ENCODE assay signal across 9 cellular contexts in the genomic region with DNA sequence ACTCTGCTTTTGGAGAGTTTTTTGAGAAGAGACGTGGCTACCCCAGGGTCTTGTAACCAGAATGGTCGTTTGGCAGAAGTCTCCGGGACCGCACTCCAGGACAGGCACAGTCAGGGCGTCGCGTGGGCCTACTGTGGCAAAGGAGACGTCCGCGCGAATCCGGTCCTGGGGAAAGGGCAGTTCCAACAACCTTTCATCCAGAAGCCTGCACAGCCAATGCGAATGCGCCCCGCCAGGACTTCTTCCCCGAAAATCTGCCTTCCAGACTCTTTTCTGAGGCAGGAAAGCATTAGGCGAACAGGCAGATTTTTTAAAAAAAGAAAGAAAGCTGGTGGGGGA. TPM values are rescaled to one million over a fixed set of nuclear protein-coding genes. Genes with fewer than 3 reads are reported as not detected.
DNase-seq lines count a peak whose midpoint lies in the region; ATAC-seq, FAIRE-seq and TF ChIP-seq lines count a peak whose summit lies in the region.
"Had no signal": no experiment of that assay in that cellular context is flagged by ENCODE, and none has a peak within 500 bp of the region (broad histone marks: within the 10 kb centered on the region; RNA-seq: fewer than 3 reads in every experiment).

No MANE protein-coding gene starts in this region.

- WGBS in A549 (ENCODE audit: missing lambda C conversion rate): 85% methylated on average over 17 of the region's 17 CpGs

- H3K27ac Mint-ChIP-seq in central memory CD8-positive, alpha-beta T cell (ENCODE audit: low read depth): no peak overlapping the region

- no peak for TF ChIP-seq RAD21 in A549 (conservative IDR thresholded peaks at IDR 0.05 in 1 of 2, IDR thresholded peaks at IDR 0.05 in 1 of 2)

- POLR2A ChIA-PET in A549 (lab: Yijun Ruan, JAX) (no interaction called here), PC-9 (lab: Charles Lee; ENCODE audit: unreplicated experiment) (no interaction called here)

- no peaks in the 10 kb centered on the region for H3K4me1 Mint-ChIP-seq in central memory CD8-positive, alpha-beta T cell

- H3K27me3 Mint-ChIP-seq in central memory CD8-positive, alpha-beta T cell: peaks cover 90% of the 10 kb centered on the region

- H3K4me2 ChIP-seq in A549: peak overlapping the region; percentile 92
- H3K4me2 ChIP-seq in PC-9: no peak overlapping the region

- DNase-seq in A549 (ENCODE audit: low read depth in 1 of 2, low spot score in 1 of 2) (no peak), PC-9 (no peak), GDM1 (lab: John Stamatoyannopoulos, UW) (no peak), NOMO-1 (lab: John Stamatoyannopoulos, UW; ENCODE audit: unreplicated experiment in 2 of 2) (no peak), GM20000 (ENCODE audit: low spot score) (no peak)
- DNase-seq in central memory CD8-positive, alpha-beta T cell (ENCODE audit: low spot score in 2 of 2): no peak

- TF ChIP-seq CTCF in A549 (IDR thresholded peaks at IDR 0.05) (no peak), PC-9 (conservative IDR thresholded peaks at IDR 0.05) (no peak), GM20000 (IDR thresholded peaks at IDR 0.05; ENCODE audit: extremely low read depth, missing control alignments) (no peak)

- H3K27me3 ChIP-seq in muscle layer of colon (ENCODE audit: control insufficient read depth in 1 of 2, insufficient read depth in 2 of 2, low read length in 2 of 2): peaks cover 55 to 59% of the 10 kb centered on the region in 2 donors
- H3K27me3 ChIP-seq in PC-9 (ENCODE audit: insufficient read depth, low read depth): peaks cover 43% of the 10 kb centered on the region

- H4K20me1 ChIP-seq in PC-9 (ENCODE audit: insufficient read depth): no peaks in the 10 kb centered on the region

- no peak overlapping the region for H3K27ac ChIP-seq in A549
- no peak overlapping the region for H3K27ac ChIP-seq in muscle layer of colon (ENCODE audit: low read depth, low read length)
- H3K27ac ChIP-seq in PC-9: no peak overlapping the region

- FAIRE-seq in A549 (lab: Jason Lieb, UNC): no peak

- H3K36me3 ChIP-seq in muscle layer of colon (ENCODE audit: insufficient read depth, low read length) (no peaks in the 10 kb centered on the region), PC-9 (ENCODE audit: low read depth) (no peaks in the 10 kb centered on the region)

- no peaks in the 10 kb centered on the region for H3K9me2 ChIP-seq in PC-9 (ENCODE audit: insufficient read depth)

- BruUV-seq in PC-9 (replicated peaks; lab: Mats Ljungman, UMichigan): no TSS peak

- TF ChIP-seq EP300 in A549 (IDR thresholded peaks at IDR 0.05): no peak

- H3K36me3 Mint-ChIP-seq in central memory CD8-positive, alpha-beta T cell (ENCODE audit: insufficient read depth): peaks cover 3% of the 10 kb centered on the region

- CTCF ChIA-PET in A549 (lab: Yijun Ruan, JAX): no interaction called here
- CTCF ChIA-PET in PC-9 (lab: Charles Lee): no interaction called here

- peak overlapping the region; percentile 70 for H3K4me3 Mint-ChIP-seq in central memory CD8-positive, alpha-beta T cell

- H3K4me3 ChIP-seq in A549 (peak overlapping the region; percentile 35), muscle layer of colon (ENCODE audit: low read depth in 1 of 2, low read length in 2 of 2) (peak overlapping the region; percentile 25 to 58), PC-9 (no peak overlapping the region)

- H3K79me2 ChIP-seq in PC-9 (ENCODE audit: low read depth): no peaks in the 10 kb centered on the region

- no peak overlapping the region for H3K9ac ChIP-seq in muscle layer of colon (ENCODE audit: low read length)

- no peaks in the 10 kb centered on the region for H3F3A ChIP-seq in PC-9 (ENCODE audit: insufficient read depth, low read depth)

- H3K9me3 ChIP-seq in A549 (no peaks in the 10 kb centered on the region), muscle layer of colon (ENCODE audit: low read length) (no peaks in the 10 kb centered on the region), PC-9 (ENCODE audit: insufficient read depth, low read depth) (no peaks in the 10 kb centered on the region)

- no peak for ATAC-seq in A549
- ATAC-seq in GM21723 (IDR thresholded peaks at IDR 0.05; ENCODE audit: unreplicated experiment): peak; percentile 5
- ATAC-seq in central memory CD8-positive, alpha-beta T cell (replicated peaks; ENCODE audit: extremely low read depth, poor library complexity, severe bottlenecking): no peak

- H2AFZ ChIP-seq in PC-9: no peak overlapping the region

- H3K4me1 ChIP-seq in A549: peaks cover 9% of the 10 kb centered on the region; the same call in 2 of the 3 replicates
- H3K4me1 ChIP-seq in muscle layer of colon (ENCODE audit: insufficient read depth, low read length): peaks cover 26% of the 10 kb centered on the region
- H3K4me1 ChIP-seq in PC-9 (replicated peaks; ENCODE audit: insufficient read depth): no peaks in the 10 kb centered on the region

- H3K9me3 Mint-ChIP-seq in central memory CD8-positive, alpha-beta T cell: no peaks in the 10 kb centered on the region

- intact Hi-C loops in PC-9 (cut with micrococcal nuclease; ENCODE audit: unreplicated experiment): no loop called here

- TF ChIP-seq POLR2A in A549 (IDR thresholded peaks at IDR 0.05; ENCODE audit: low read length): no peak

TF ChIP-seq in A549, 52 proteins besides CTCF, POLR2A, EP300 and RAD21:
- TF ChIP-seq FOXS1 (CRISPR knock-in tag; IDR thresholded peaks at IDR 0.05) (no peak), POLR2AphosphoS2 (conservative IDR thresholded peaks at IDR 0.05; ENCODE audit: low read length) (no peak), TFCP2L1 (CRISPR knock-in tag; IDR thresholded peaks at IDR 0.05) (no peak), EHMT2 (IDR thresholded peaks at IDR 0.05; ENCODE audit: low read depth) (no peak), HOXB5 (CRISPR knock-in tag; IDR thresholded peaks at IDR 0.05) (no peak), CBX2 (IDR thresholded peaks at IDR 0.05; ENCODE audit: borderline replicate concordance, low read depth) (no peak)

RNA-seq across cellular contexts. Expression of gene HPSE2, which starts 2.0 kb away (rescaled TPM):
- polyA plus RNA-seq in A549 (2011; rRNA removed) (not detected in 2 replicates), A549 (2017; fragmentation: RNase III; extraction: RNeasy Plus Mini Kit Qiagen cat#74134 plus additional on column Dnase treatment) (not detected in 3 replicates)
- polyA plus RNA-seq in A549 (2012; cell fraction: cytosol; rRNA removed): not detected in 2 replicates
- polyA plus RNA-seq in A549 (2012; cell fraction: nucleus; rRNA removed): not detected in 2 replicates
- polyA minus RNA-seq in A549 (2011; rRNA and poly(A)+ RNA removed): not detected in 2 replicates
- not detected in 2 replicates for total RNA-seq in PC-9 (2021)
- total RNA-seq: T-helper 1 cell treated with Interleukin-12 subunit alpha and Interleukin-12 subunit beta and Interleukin-4 antibody, amounts not matched to agents 30 ng/mL and 1 ng/mL, for 36 hours had no signal
